ENCODE assay signal across 8 cellular contexts in the genomic region with DNA sequence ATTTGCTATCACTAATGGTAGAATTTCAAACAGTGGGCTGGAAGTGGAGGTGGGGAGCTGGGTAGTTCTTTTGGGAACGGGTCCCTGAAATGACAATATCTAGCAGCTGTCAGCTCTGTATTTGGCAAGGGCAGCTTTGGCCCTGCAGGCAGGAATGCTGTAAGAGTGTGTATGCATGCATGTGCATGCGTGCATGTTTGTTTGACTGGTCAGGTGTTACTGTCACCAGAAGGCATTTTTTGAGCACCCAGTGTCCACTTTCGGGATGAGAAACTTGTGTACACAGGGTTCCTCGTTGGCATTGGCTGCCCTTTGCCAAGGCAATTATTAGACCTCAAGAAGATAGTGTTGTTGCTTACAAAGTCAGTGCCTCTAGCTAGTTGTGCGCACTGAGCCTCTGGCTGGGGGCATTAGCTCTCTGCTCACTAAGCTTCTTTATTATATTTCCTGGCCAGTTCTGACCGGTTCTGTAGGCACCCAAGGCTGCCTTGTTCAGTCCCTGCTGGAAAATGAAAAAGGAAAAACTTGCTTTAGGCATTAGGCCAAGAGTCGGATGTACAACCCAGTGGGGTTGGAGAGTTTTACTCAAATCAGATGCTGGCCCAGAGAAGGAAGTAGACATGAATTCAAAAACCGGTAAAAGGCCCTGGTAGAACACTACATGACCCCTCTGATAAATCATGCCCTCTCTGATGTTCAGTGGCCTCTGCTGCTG. TPM values are rescaled to one million over a fixed set of nuclear protein-coding genes. Genes with fewer than 3 reads are reported as not detected.
DNase-seq lines count a peak whose midpoint lies in the region; ATAC-seq and TF ChIP-seq lines count a peak whose summit lies in the region.

No MANE protein-coding gene starts in this region.

- no peaks in the 10 kb centered on the region for H3K27me3 Mint-ChIP-seq in T-helper 2 cell treated with Interferon-gamma antibody and Interleukin-4, amounts not matched to agents 5 μg/mL and 100 μg/mL, for 36 hours (ENCODE audit: low read depth)
- no peaks in the 10 kb centered on the region for H3K27me3 Mint-ChIP-seq in activated CD8-positive, alpha-beta T cell treated with anti-CD3 and anti-CD28 coated beads for 36 hours
- no peaks in the 10 kb centered on the region for H3K27me3 Mint-ChIP-seq in stimulated activated naive CD8-positive, alpha-beta T cell treated with anti-CD3 and anti-CD28 coated beads, Interleukin-15, amount 100 ng/mL, for 72 hours

- no peaks in the 10 kb centered on the region for H3K9me3 ChIP-seq in right cardiac atrium (ENCODE audit: control insufficient read depth, low read length)

- no peak for TF ChIP-seq CTCF in activated CD8-positive, alpha-beta T cell treated with anti-CD3 and anti-CD28 coated beads for 36 hours (IDR thresholded peaks at IDR 0.05)

- H3K4me3 ChIP-seq in right cardiac atrium (ENCODE audit: low read length): no peak overlapping the region

- H3K9me3 Mint-ChIP-seq in T-helper 2 cell treated with Interferon-gamma antibody and Interleukin-4, amounts not matched to agents 5 μg/mL and 100 μg/mL, for 36 hours: no peaks in the 10 kb centered on the region
- H3K9me3 Mint-ChIP-seq in activated CD8-positive, alpha-beta T cell treated with anti-CD3 and anti-CD28 coated beads for 36 hours: no peaks in the 10 kb centered on the region
- no peaks in the 10 kb centered on the region for H3K9me3 Mint-ChIP-seq in stimulated activated naive CD8-positive, alpha-beta T cell treated with anti-CD3 and anti-CD28 coated beads, Interleukin-15, amount 100 ng/mL, for 72 hours

- ATAC-seq in activated CD8-positive, alpha-beta T cell treated with anti-CD3 and anti-CD28 coated beads for 36 hours: no peak
- ATAC-seq in right cardiac atrium (peak; percentile 32 to 61), GM21717 (IDR thresholded peaks at IDR 0.05; ENCODE audit: unreplicated experiment) (no peak), esophagus mucosa (no peak)
- no peak for ATAC-seq in stimulated activated naive CD8-positive, alpha-beta T cell treated with anti-CD3 and anti-CD28 coated beads, Interleukin-15, amount 100 ng/mL, for 72 hours

- H3K36me3 Mint-ChIP-seq in T-helper 2 cell treated with Interferon-gamma antibody and Interleukin-4, amounts not matched to agents 5 μg/mL and 100 μg/mL, for 36 hours (ENCODE audit: low read depth): peaks cover 49% of the 10 kb centered on the region
- peaks cover 56% of the 10 kb centered on the region for H3K36me3 Mint-ChIP-seq in activated CD8-positive, alpha-beta T cell treated with anti-CD3 and anti-CD28 coated beads for 36 hours (ENCODE audit: low read depth)

- peak overlapping the region; percentile 92 for H3K27ac Mint-ChIP-seq in T-helper 2 cell treated with Interferon-gamma antibody and Interleukin-4, amounts not matched to agents 5 μg/mL and 100 μg/mL, for 36 hours
- peak overlapping the region; percentile 95 for H3K27ac Mint-ChIP-seq in activated CD8-positive, alpha-beta T cell treated with anti-CD3 and anti-CD28 coated beads for 36 hours
- H3K27ac Mint-ChIP-seq in stimulated activated naive CD8-positive, alpha-beta T cell treated with anti-CD3 and anti-CD28 coated beads, Interleukin-15, amount 100 ng/mL, for 72 hours: peak overlapping the region; percentile 42 to 84

- POLR2A ChIA-PET in activated CD8-positive, alpha-beta T cell treated with anti-CD3 and anti-CD28 coated beads for 36 hours (lab: Charles Lee): interaction anchor here (0.6 to 8.5 kb wide), 19 partner anchors 12 to 277 kb away, joined by 3 to 98 read pairs (median 5); partner anchors contain the start of genes ITK and MED7

- H3K4me1 ChIP-seq in right cardiac atrium (ENCODE audit: control insufficient read depth, insufficient read depth, low read length): peaks cover 2% of the 10 kb centered on the region

- no peak for DNase-seq in T-helper 2 cell treated with Interferon-gamma antibody and Interleukin-4, amounts not matched to agents 5 μg/mL and 100 μg/mL, for 36 hours (ENCODE audit: low spot score)
- DNase-seq in T-helper 2 cell: no peak
- no peak for DNase-seq in activated CD8-positive, alpha-beta T cell treated with anti-CD3 and anti-CD28 coated beads for 36 hours
- DNase-seq in right cardiac atrium: peak in 1 of 3 donors; percentile 71
- DNase-seq in stimulated activated naive CD8-positive, alpha-beta T cell treated with anti-CD3 and anti-CD28 coated beads, Interleukin-15, amount 100 ng/mL, for 72 hours: no peak
- no peak for DNase-seq in middle frontal gyrus (ENCODE audit: extremely low spot score, low spot score)

- no peaks in the 10 kb centered on the region for H3K27me3 ChIP-seq in right cardiac atrium (ENCODE audit: control insufficient read depth, insufficient read depth)

- CTCF ChIA-PET in activated CD8-positive, alpha-beta T cell treated with anti-CD3 and anti-CD28 coated beads for 36 hours (lab: Charles Lee): interaction anchor here (0.7 to 2.4 kb wide), 8 partner anchors 9 to 119 kb away, joined by 3 to 14 read pairs (median 4); partner anchors contain the start of gene ITK

- WGBS in right cardiac atrium: 50% methylated on average over 8 of the region's 8 CpGs

- intact Hi-C loops in activated CD8-positive, alpha-beta T cell treated with anti-CD3 and anti-CD28 coated beads for 36 hours (cut with micrococcal nuclease): loop anchor here (5.0 kb wide), 1 partner anchor 121 kb away; no protein-coding TSS in a partner anchor
- intact Hi-C loops in right cardiac atrium (cut with DNase I): no loop called here

- H3K4me3 Mint-ChIP-seq in T-helper 2 cell treated with Interferon-gamma antibody and Interleukin-4, amounts not matched to agents 5 μg/mL and 100 μg/mL, for 36 hours: peak overlapping the region; percentile 91
- H3K4me3 Mint-ChIP-seq in activated CD8-positive, alpha-beta T cell treated with anti-CD3 and anti-CD28 coated beads for 36 hours: peak overlapping the region; percentile 83
- peak overlapping the region; percentile 84 to 96 for H3K4me3 Mint-ChIP-seq in stimulated activated naive CD8-positive, alpha-beta T cell treated with anti-CD3 and anti-CD28 coated beads, Interleukin-15, amount 100 ng/mL, for 72 hours

- H3K27ac ChIP-seq in right cardiac atrium (ENCODE audit: low read length): peak overlapping the region; percentile 86

- H3K4me1 Mint-ChIP-seq in T-helper 2 cell treated with Interferon-gamma antibody and Interleukin-4, amounts not matched to agents 5 μg/mL and 100 μg/mL, for 36 hours (ENCODE audit: low read depth): peaks cover 73% of the 10 kb centered on the region
- peaks cover 72% of the 10 kb centered on the region for H3K4me1 Mint-ChIP-seq in activated CD8-positive, alpha-beta T cell treated with anti-CD3 and anti-CD28 coated beads for 36 hours (ENCODE audit: low read depth)
- peaks cover 87% of the 10 kb centered on the region for H3K4me1 Mint-ChIP-seq in stimulated activated naive CD8-positive, alpha-beta T cell treated with anti-CD3 and anti-CD28 coated beads, Interleukin-15, amount 100 ng/mL, for 72 hours

RNA-seq across cellular contexts. Expression of gene CYFIP2, which starts 2.0 kb away (rescaled TPM):
- 100 to 1,000 TPM; 350 to 351 TPM for total RNA-seq in activated CD8-positive, alpha-beta T cell treated with anti-CD3 and anti-CD28 coated beads for 36 hours
- total RNA-seq in right cardiac atrium (10 to 100 TPM; 33.4 to 43.8 (median 37.2) TPM), esophagus mucosa (2.1 TPM)
- 27.4 TPM for polyA plus RNA-seq in right cardiac atrium

Comparison
In these comparisons a context has a peak if more than half of its experiments do, and no peak if none do; other contexts are left out.
1. ATAC-seq: peak in right cardiac atrium (2 of 2); none in activated CD8-positive, alpha-beta T cell treated with anti-CD3 and anti-CD28 coated beads for 36 hours (single experiment), stimulated activated naive CD8-positive, alpha-beta T cell treated with anti-CD3 and anti-CD28 coated beads, Interleukin-15, amount 100 ng/mL, for 72 hours (single experiment), GM21717 (single experiment) and esophagus mucosa (single experiment).
2. RNA of gene CYFIP2, which starts 2.0 kb away (total RNA-seq): 350 to 351 TPM in activated CD8-positive, alpha-beta T cell treated with anti-CD3 and anti-CD28 coated beads for 36 hours and 33.4 to 43.8 TPM in right cardiac atrium; 2.1 TPM in esophagus mucosa (single experiment); every median in the first group is over 10 times any median in the second.
3. Peak in every context shown above with its lines, with median percentiles within 50 percentile points of each other: H3K27ac Mint-ChIP-seq and H3K4me3 Mint-ChIP-seq.